Comparison of ENCODE assay signal across 12 cellular contexts in genomic region chr10:124465003-124465776, GRCh38. TPM values are rescaled to one million over a fixed set of nuclear protein-coding genes. Genes with fewer than 3 reads are reported as not detected.
DNase-seq lines count a peak whose midpoint lies in the region; ATAC-seq and TF ChIP-seq lines count a peak whose summit lies in the region.
"Had no signal": no experiment of that assay in that cellular context is flagged by ENCODE, and none has a peak within 500 bp of the region (broad histone marks: within the 10 kb centered on the region; RNA-seq: fewer than 3 reads in every experiment).

No MANE protein-coding gene starts in this region.

- H3K36me3 ChIP-seq in BLaER1 treated with 17β-estradiol and CSF1 and Interleukin-3, amounts not matched to agents 10 nM and 100 nM = no peaks in the 10 kb centered on the region; a peak in 1 of 22 replicates
- H3K36me3 ChIP-seq in breast epithelium = no peaks in the 10 kb centered on the region

- peak overlapping the region; percentile 57 for H3K27ac Mint-ChIP-seq in activated T-helper 1 cell treated with anti-CD3 and anti-CD28 coated beads, Interleukin-12 subunit alpha, Interleukin-12 subunit beta, Interleukin-2, Interleukin-4 antibody, amounts not matched to agents 30 ng/mL and 10 ng/mL and 1 ng/mL, durations not matched to agents 14 hours and 24 hours and 36 hours

- no peaks in the 10 kb centered on the region for H3K27me3 ChIP-seq in BLaER1 treated with 17β-estradiol and CSF1 and Interleukin-3, amounts not matched to agents 10 nM and 100 nM
- H3K27me3 ChIP-seq in breast epithelium = no peaks in the 10 kb centered on the region
- H3K27me3 ChIP-seq: dorsolateral prefrontal cortex had no signal

- H3K9ac ChIP-seq in BLaER1 treated with 17β-estradiol and CSF1 and Interleukin-3, amounts not matched to agents 10 nM and 100 nM = no peak overlapping the region

- H3K36me3 Mint-ChIP-seq in activated T-helper 1 cell treated with anti-CD3 and anti-CD28 coated beads, Interleukin-12 subunit alpha, Interleukin-12 subunit beta, Interleukin-2, Interleukin-4 antibody, amounts not matched to agents 30 ng/mL and 10 ng/mL and 1 ng/mL, durations not matched to agents 14 hours and 24 hours and 36 hours (ENCODE audit: low read depth) = peaks cover 4% of the 10 kb centered on the region

- intact Hi-C loops in activated T-helper 1 cell treated with anti-CD3 and anti-CD28 coated beads, Interleukin-12 subunit alpha, Interleukin-12 subunit beta, Interleukin-2, Interleukin-4 antibody, amounts not matched to agents 30 ng/mL and 10 ng/mL and 1 ng/mL, durations not matched to agents 14 hours and 24 hours and 36 hours (cut with micrococcal nuclease) = no loop called here
- intact Hi-C loops in breast epithelium (cut with DNase I; ENCODE audit: low total_unique reads) = no loop called here

- no peak for TF ChIP-seq CTCF in breast epithelium (IDR thresholded peaks at IDR 0.05)

- H3K4me1 ChIP-seq in BLaER1 treated with 17β-estradiol and CSF1 and Interleukin-3, amounts not matched to agents 10 nM and 100 nM = peaks cover 14 to 35% (median 27%) of the 10 kb centered on the region in 10 experiments
- H3K4me1 ChIP-seq in breast epithelium = no peaks in the 10 kb centered on the region

- peak overlapping the region; percentile 50 for H3K4me3 Mint-ChIP-seq in activated T-helper 1 cell treated with anti-CD3 and anti-CD28 coated beads, Interleukin-12 subunit alpha, Interleukin-12 subunit beta, Interleukin-2, Interleukin-4 antibody, amounts not matched to agents 30 ng/mL and 10 ng/mL and 1 ng/mL, durations not matched to agents 14 hours and 24 hours and 36 hours
- H3K4me3 Mint-ChIP-seq: CD14-positive monocyte had no signal

- H3K27ac ChIP-seq in BLaER1 treated with 17β-estradiol and CSF1 and Interleukin-3, amounts not matched to agents 10 nM and 100 nM = no peak overlapping the region
- H3K27ac ChIP-seq in breast epithelium = no peak overlapping the region

- no peaks in the 10 kb centered on the region for H3K9me3 Mint-ChIP-seq in activated T-helper 1 cell treated with anti-CD3 and anti-CD28 coated beads, Interleukin-12 subunit alpha, Interleukin-12 subunit beta, Interleukin-2, Interleukin-4 antibody, amounts not matched to agents 30 ng/mL and 10 ng/mL and 1 ng/mL, durations not matched to agents 14 hours and 24 hours and 36 hours

- H3K27me3 Mint-ChIP-seq in activated T-helper 1 cell treated with anti-CD3 and anti-CD28 coated beads, Interleukin-12 subunit alpha, Interleukin-12 subunit beta, Interleukin-2, Interleukin-4 antibody, amounts not matched to agents 30 ng/mL and 10 ng/mL and 1 ng/mL, durations not matched to agents 14 hours and 24 hours and 36 hours (ENCODE audit: insufficient read depth) = peaks cover 1% of the 10 kb centered on the region

- H4K20me1 ChIP-seq in BLaER1 treated with 17β-estradiol and CSF1 and Interleukin-3, amounts not matched to agents 10 nM and 100 nM = peaks cover 0 to 16% (median 0%) of the 10 kb centered on the region in 11 experiments; a peak in 5 of 22 replicates

- no peaks in the 10 kb centered on the region for H3K9me3 ChIP-seq in BLaER1 treated with 17β-estradiol and CSF1 and Interleukin-3, amounts not matched to agents 10 nM and 100 nM (replicated peaks in 1 of 11)
- no peaks in the 10 kb centered on the region for H3K9me3 ChIP-seq in breast epithelium

- DNase-seq in activated T-helper 1 cell treated with anti-CD3 and anti-CD28 coated beads, Interleukin-12 subunit alpha, Interleukin-12 subunit beta, Interleukin-2, Interleukin-4 antibody, amounts not matched to agents 30 ng/mL and 10 ng/mL and 1 ng/mL, durations not matched to agents 14 hours and 24 hours and 36 hours (ENCODE audit: low spot score) = no peak
- no peak for DNase-seq in T1000 (lab: John Stamatoyannopoulos, UW)
- DNase-seq in breast epithelium (ENCODE audit: low spot score in 2 of 2) = no peak
- DNase-seq in cerebellum (ENCODE audit: low spot score) = no peak
- DNase-seq: activated CD4-positive, alpha-beta T cell treated with anti-CD3 and anti-CD28 coated beads for 1 hour; dorsolateral prefrontal cortex had no signal

- H3K4me2 ChIP-seq in BLaER1 treated with 17β-estradiol and CSF1 and Interleukin-3, amounts not matched to agents 10 nM and 100 nM = peak overlapping the region in 9 of 11 experiments; percentile 4 to 52 (median 42); a peak in 13 of 22 replicates

- TF ChIP-seq POLR2A in breast epithelium (IDR thresholded peaks at IDR 0.05) = no peak

- ATAC-seq in GM19035 (IDR thresholded peaks at IDR 0.05; ENCODE audit: unreplicated experiment) (peak; percentile 36), HG03565 (IDR thresholded peaks at IDR 0.05; ENCODE audit: unreplicated experiment) (peak; percentile 38), HG03108 (IDR thresholded peaks at IDR 0.05; ENCODE audit: unreplicated experiment) (no peak)

- peaks cover 26% of the 10 kb centered on the region for H3K4me1 Mint-ChIP-seq in activated T-helper 1 cell treated with anti-CD3 and anti-CD28 coated beads, Interleukin-12 subunit alpha, Interleukin-12 subunit beta, Interleukin-2, Interleukin-4 antibody, amounts not matched to agents 30 ng/mL and 10 ng/mL and 1 ng/mL, durations not matched to agents 14 hours and 24 hours and 36 hours (ENCODE audit: low read depth)

- H3K4me3 ChIP-seq in BLaER1 treated with 17β-estradiol and CSF1 and Interleukin-3, amounts not matched to agents 10 nM and 100 nM = no peak overlapping the region
- no peak overlapping the region for H3K4me3 ChIP-seq in breast epithelium
- H3K4me3 ChIP-seq: dorsolateral prefrontal cortex had no signal

RNA-seq across cellular contexts. Expression of gene LHPP, which starts 3.6 kb away (rescaled TPM):
- total RNA-seq in activated T-helper 1 cell treated with anti-CD3 and anti-CD28 coated beads, Interleukin-12 subunit alpha, Interleukin-12 subunit beta, Interleukin-2, Interleukin-4 antibody, amounts not matched to agents 30 ng/mL and 10 ng/mL and 1 ng/mL, durations not matched to agents 14 hours and 24 hours and 36 hours = 4.6 and 5.0 TPM in 2 replicates
- 10 to 100 TPM; 13.1 to 19.6 (median 17.0) TPM for total RNA-seq in breast epithelium
- 8.1 TPM for total RNA-seq in cerebellum

RNA-seq across cellular contexts. Expression of gene NKX1-2, which starts 15.4 kb away (rescaled TPM):
- total RNA-seq in activated T-helper 1 cell treated with anti-CD3 and anti-CD28 coated beads, Interleukin-12 subunit alpha, Interleukin-12 subunit beta, Interleukin-2, Interleukin-4 antibody, amounts not matched to agents 30 ng/mL and 10 ng/mL and 1 ng/mL, durations not matched to agents 14 hours and 24 hours and 36 hours = not detected in 2 replicates
- under 1 TPM in 2 of 3 donors, not detected in 1; 0.33 to 0.73 TPM for total RNA-seq in breast epithelium
- total RNA-seq in cerebellum = 0.54 TPM
- total RNA-seq: kidney epithelial cell had no signal

RNA-seq across cellular contexts. Expression of gene OAT, which starts 46.5 kb away (rescaled TPM):
- total RNA-seq in activated T-helper 1 cell treated with anti-CD3 and anti-CD28 coated beads, Interleukin-12 subunit alpha, Interleukin-12 subunit beta, Interleukin-2, Interleukin-4 antibody, amounts not matched to agents 30 ng/mL and 10 ng/mL and 1 ng/mL, durations not matched to agents 14 hours and 24 hours and 36 hours = 35.6 and 37.9 TPM in 2 replicates
- 100 to 1,000 TPM in 2 of 3 donors, 10 to 100 TPM in 1; 93.3 to 160 (median 115) TPM for total RNA-seq in breast epithelium
- total RNA-seq in cerebellum = 73.3 TPM
